In genomic region chr20:31678389-31679356, GRCh38 we compare ENCODE assay signal across 10 cellular contexts. TPM values are rescaled to one million over a fixed set of nuclear protein-coding genes. Genes with fewer than 3 reads are reported as not detected.
DNase-seq lines count a peak whose midpoint lies in the region; ATAC-seq, FAIRE-seq and TF ChIP-seq lines count a peak whose summit lies in the region.
"Had no signal": no experiment of that assay in that cellular context is flagged by ENCODE, and none has a peak within 500 bp of the region (broad histone marks: within the 10 kb centered on the region; RNA-seq: fewer than 3 reads in every experiment).

No MANE protein-coding gene starts in this region.

- intact Hi-C loops in body of pancreas (cut with DNase I): no loop called here
- intact Hi-C loops in right lobe of liver (cut with DNase I): no loop called here

- TF ChIP-seq CTCF in 22Rv1 (IDR thresholded peaks at IDR 0.05): no peak
- peak in 1 of 7 experiments; percentile 4 for TF ChIP-seq CTCF in body of pancreas (IDR thresholded peaks at IDR 0.05)
- no peak for TF ChIP-seq CTCF in right lobe of liver (IDR thresholded peaks at IDR 0.05)

- no peak for FAIRE-seq in frontal cortex (lab: Jason Lieb, UNC)
- FAIRE-seq in GM19239 (lab: Jason Lieb, UNC): no peak
- FAIRE-seq: G401.6 had no signal

- H3K27me3 ChIP-seq in HUES48 (ENCODE audit: control insufficient read depth, insufficient read depth, low read length) (no peaks in the 10 kb centered on the region), body of pancreas (no peaks in the 10 kb centered on the region), right lobe of liver (no peaks in the 10 kb centered on the region)

- TF ChIP-seq POLR2A in body of pancreas (IDR thresholded peaks at IDR 0.05) (no peak), right lobe of liver (IDR thresholded peaks at IDR 0.05) (no peak)

- H3K4me3 ChIP-seq in HUES48 (ENCODE audit: low read depth, low read length) (no peak overlapping the region), body of pancreas (no peak overlapping the region), right lobe of liver (no peak overlapping the region)

- 48 to 55% methylated on average over 7 to 9 of the region's 9 CpGs for whole genome bisulfite sequencing in body of pancreas, 2 donors
- 54% methylated on average over 6 of the region's 9 CpGs for WGBS in right lobe of liver (ENCODE audit: insufficient coverage, low coverage, low lambda C conversion rate, missing lambda C conversion rate)

- H3K9me3 ChIP-seq in HUES48 (ENCODE audit: control insufficient read depth, insufficient read depth, low read length): no peaks in the 10 kb centered on the region
- H3K9me3 ChIP-seq in body of pancreas: no peaks in the 10 kb centered on the region
- H3K9me3 ChIP-seq in right lobe of liver: no peaks in the 10 kb centered on the region

- H3K36me3 ChIP-seq in HUES48 (ENCODE audit: control insufficient read depth, insufficient read depth, low read length): peaks cover 17% of the 10 kb centered on the region; the same call in 1 of the 2 replicates
- H3K36me3 ChIP-seq in body of pancreas (replicated peaks in 1 of 2; ENCODE audit: insufficient read depth in 1 of 2, low read depth in 2 of 2): no peaks in the 10 kb centered on the region
- no peaks in the 10 kb centered on the region for H3K36me3 ChIP-seq in right lobe of liver

- H3K4me1 ChIP-seq in HUES48 (ENCODE audit: control insufficient read depth, insufficient read depth, low read length) (peaks cover 15% of the 10 kb centered on the region), body of pancreas (peaks cover 71% of the 10 kb centered on the region), right lobe of liver (peaks cover 0 to 62% (median 24%) of the 10 kb centered on the region in 4 donors)

- H3K27ac ChIP-seq in 22Rv1 (peak overlapping the region; percentile 73; the same call in 1 of the 2 replicates), HUES48 (ENCODE audit: low read depth, low read length) (peak overlapping the region; percentile 8), body of pancreas (peak overlapping the region in 3 of 4 donors; percentile 11 to 52 (median 30)), right lobe of liver (peak overlapping the region in 1 of 3 donors; percentile 37)

- H3K9ac ChIP-seq in HUES48 (ENCODE audit: low read depth, low read length): no peak overlapping the region

- ATAC-seq in body of pancreas (peak; percentile 51), right lobe of liver (peak; percentile 5 to 56 (median 22))

- DNase-seq in body of pancreas (peak in 1 of 4 donors; percentile 32), right lobe of liver (no peak), frontal cortex (ENCODE audit: low spot score in 2 of 2) (no peak), GM19239 (ENCODE audit: insufficient read length, low spot score) (no peak), amniotic stem cell (lab: John Stamatoyannopoulos, UW) (no peak)
- DNase-seq in stimulated activated CD4-positive, alpha-beta T cell treated with anti-CD3 and anti-CD28 coated beads, Interleukin-15, amount 100 ng/mL, for 24 hours: no peak
- DNase-seq: NCI-H2171 treated with DMSO at 0.1 percent for 48 hours had no signal

RNA-seq across cellular contexts. Expression of gene COX4I2, which starts 41.0 kb away (rescaled TPM):
- total RNA-seq in body of pancreas (not detected), right lobe of liver (not detected), frontal cortex (1.2 TPM)

RNA-seq across cellular contexts. Expression of gene BCL2L1, which starts 44.0 kb away (rescaled TPM):
- total RNA-seq in body of pancreas (100 to 1,000 TPM in 1 of 2 donors, 10 to 100 TPM in 1; 96.2 to 103 TPM), right lobe of liver (10 to 100 TPM; 30.5 to 96.1 (median 63.4) TPM), frontal cortex (32.6 TPM)
